In the genomic region with DNA sequence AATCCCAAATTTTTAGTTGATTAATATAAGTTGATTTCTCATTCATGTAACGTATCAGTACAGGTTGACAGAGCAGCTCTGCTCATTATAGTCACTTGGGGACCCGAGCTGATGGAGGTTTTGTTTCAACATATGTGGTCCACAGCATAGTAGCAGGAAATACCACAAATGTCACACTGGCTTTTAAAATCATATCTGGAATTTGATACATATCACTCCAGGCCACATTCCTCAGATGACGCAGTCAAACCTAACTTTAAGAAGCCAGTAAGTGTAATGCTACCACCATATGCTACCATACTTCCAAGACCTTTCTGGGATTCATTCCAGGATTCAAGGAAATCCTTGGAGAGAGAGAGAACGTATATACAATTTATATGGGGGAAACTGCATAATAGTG, we compare ENCODE assay signal across 17 cellular contexts.
DNase-seq lines count a peak whose midpoint lies in the region; ATAC-seq, FAIRE-seq and TF ChIP-seq lines count a peak whose summit lies in the region.
"Had no signal": no experiment of that assay in that cellular context is flagged by ENCODE, and none has a peak within 500 bp of the region (broad histone marks: within the 10 kb centered on the region; RNA-seq: fewer than 3 reads in every experiment).

No MANE protein-coding gene starts in this region.

- H3K4ac ChIP-seq in H9 (ENCODE audit: low read depth, low read length), result no peak overlapping the region

- H2BK12ac ChIP-seq in H9 (ENCODE audit: insufficient read length, low read depth, low read length), result no peak overlapping the region

- no peak overlapping the region for H2BK15ac ChIP-seq in H9 (ENCODE audit: low read depth, low read length)

- H3K4me1 ChIP-seq in A673 (ENCODE audit: insufficient read depth, low read length, poor library complexity, severe bottlenecking) (peaks cover 42% of the 10 kb centered on the region), small intestine (ENCODE audit: control insufficient read depth in 2 of 2, insufficient read depth in 1 of 2, low read depth in 1 of 2, low read length in 1 of 2) (no peaks in the 10 kb centered on the region), H9 (ENCODE audit: insufficient read depth, low read length) (no peaks in the 10 kb centered on the region; the same call in 1 of the 2 replicates)
- H3K4me1 ChIP-seq: esophagus squamous epithelium had no signal

- no peak overlapping the region for H3K56ac ChIP-seq in H9 (ENCODE audit: insufficient read length, low read depth, low read length)

- H2BK5ac ChIP-seq in H9 (ENCODE audit: insufficient read length, low read length), result no peak overlapping the region

- H4K5ac ChIP-seq in H9 (ENCODE audit: insufficient read length, low read depth, low read length), result no peak overlapping the region

- H3K14ac ChIP-seq in H9 (ENCODE audit: insufficient read depth, low read length), result no peak overlapping the region

- peak overlapping the region; percentile 6 for H3K27ac ChIP-seq in A673 (ENCODE audit: low read depth, low read length, poor library complexity, severe bottlenecking)
- H3K27ac ChIP-seq in small intestine (ENCODE audit: low read depth in 1 of 2, low read length in 1 of 2), result no peak overlapping the region
- H3K27ac ChIP-seq in H9 (ENCODE audit: insufficient read length, low read depth, low read length), result no peak overlapping the region
- H3K27ac ChIP-seq: esophagus squamous epithelium, KMS-11 had no signal

- no peaks in the 10 kb centered on the region for H3K23me2 ChIP-seq in H9 (ENCODE audit: insufficient read length, low read depth, low read length, poor library complexity, severe bottlenecking)

- no peak overlapping the region for H3K27ac Mint-ChIP-seq in HFFc6
- no peak overlapping the region for H3K27ac Mint-ChIP-seq in activated T-helper 17 cell treated with anti-CD3 and anti-CD28 coated beads, Interleukin-2, amount 50 U/mL, for 72 hours
- no peak overlapping the region for H3K27ac Mint-ChIP-seq in H9
- H3K27ac Mint-ChIP-seq: stimulated activated naive CD8-positive, alpha-beta T cell treated with anti-CD3 and anti-CD28 coated beads, Interleukin-15, Interleukin-2, amounts not matched to agents 100 ng/mL and 50 ng/mL, for 24 hours had no signal

- no peak overlapping the region for H3T11ph ChIP-seq in H9 (ENCODE audit: low read length)

- no peaks in the 10 kb centered on the region for H4K20me1 ChIP-seq in H9 (ENCODE audit: control insufficient read depth, insufficient read depth, insufficient read length)

- no peaks in the 10 kb centered on the region for H3K36me3 ChIP-seq in A673 (ENCODE audit: insufficient read depth, low read length, poor library complexity, severe bottlenecking)
- peaks cover 0 to 1% of the 10 kb centered on the region in 2 donors for H3K36me3 ChIP-seq in small intestine (ENCODE audit: control insufficient read depth in 2 of 2, insufficient read depth in 2 of 2, low read length in 2 of 2)

- no peak overlapping the region for H3K9ac ChIP-seq in H9 (ENCODE audit: extremely low read depth, insufficient read length, low read length)
- H3K9ac ChIP-seq: KMS-11 had no signal

- H3K79me1 ChIP-seq in H9 (ENCODE audit: insufficient read depth, low read depth, low read length, poor library complexity, severe bottlenecking), result no peaks in the 10 kb centered on the region

- ATAC-seq in activated T-helper 17 cell treated with anti-CD3 and anti-CD28 coated beads, Interleukin-2, amount 50 U/mL, for 72 hours (replicated peaks), result peak; percentile 83
- no peak for ATAC-seq in GM19455 (IDR thresholded peaks at IDR 0.05; ENCODE audit: unreplicated experiment)
- ATAC-seq: mucosa of descending colon had no signal

- no peaks in the 10 kb centered on the region for H3K27me3 Mint-ChIP-seq in HFFc6 (ENCODE audit: insufficient read depth)
- H3K27me3 Mint-ChIP-seq in activated T-helper 17 cell treated with anti-CD3 and anti-CD28 coated beads, Interleukin-2, amount 50 U/mL, for 72 hours, result no peaks in the 10 kb centered on the region
- H3K27me3 Mint-ChIP-seq in H9 (ENCODE audit: low read depth), result no peaks in the 10 kb centered on the region
- H3K27me3 Mint-ChIP-seq: central memory CD8-positive, alpha-beta T cell; stimulated activated naive CD8-positive, alpha-beta T cell treated with anti-CD3 and anti-CD28 coated beads, Interleukin-15, Interleukin-2, amounts not matched to agents 100 ng/mL and 50 ng/mL, for 24 hours had no signal

- no peak overlapping the region for H2AFZ ChIP-seq in H9 (ENCODE audit: low read length)

- CTCF ChIA-PET in A673 (lab: Charles Lee), result interaction anchor here (0.6 kb wide), 1 partner anchor 82 kb away, joined by 3 read pairs; no protein-coding TSS in a partner anchor

- FAIRE-seq in small intestine (lab: Jason Lieb, UNC), result no peak

- peak; percentile 74 for DNase-seq in A673 (ENCODE audit: low spot score)
- DNase-seq in HFFc6, result peak; percentile 59
- peak; percentile 2 for DNase-seq in hepatic stellate cell (ENCODE audit: low spot score)
- no peak for DNase-seq in small intestine
- no peak for DNase-seq in H9
- DNase-seq in stimulated activated naive CD4-positive, alpha-beta T cell treated with Interleukin-2 at 50 U/mL for 16 hours (lab: John Stamatoyannopoulos, UW), result no peak
- DNase-seq: activated CD4-positive, CD25-positive, alpha-beta regulatory T cell; AML-193; esophagus squamous epithelium; mucosa of descending colon; NCI-H2107; stimulated activated CD4-positive, alpha-beta T cell treated with anti-CD3 and anti-CD28 coated beads, Interleukin-4, amount 100 ng/mL, for 1 hour had no signal

- 82 to 94% (median 84%) methylated on average over 4 of the region's 4 CpGs for WGBS in small intestine, 3 donors
- WGBS in H9 (ENCODE audit: extremely low coverage, insufficient read length, low lambda C conversion rate), result no CpG with 5 or more reads among the region's 4 CpGs

- H3K79me2 ChIP-seq in H9 (ENCODE audit: insufficient read depth, low read length), result no peaks in the 10 kb centered on the region

- H4K91ac ChIP-seq in H9 (ENCODE audit: insufficient read length, low read depth, low read length), result no peak overlapping the region

- no peak overlapping the region for H4K8ac ChIP-seq in H9 (replicated peaks; ENCODE audit: insufficient read length, low read depth, low read length)

- H3K4me3 Mint-ChIP-seq in HFFc6 (no peak overlapping the region), H9 (no peak overlapping the region)
- H3K4me3 Mint-ChIP-seq in activated T-helper 17 cell treated with anti-CD3 and anti-CD28 coated beads, Interleukin-2, amount 50 U/mL, for 72 hours, result no peak overlapping the region
- H3K4me3 Mint-ChIP-seq: central memory CD8-positive, alpha-beta T cell; stimulated activated naive CD8-positive, alpha-beta T cell treated with anti-CD3 and anti-CD28 coated beads, Interleukin-15, Interleukin-2, amounts not matched to agents 100 ng/mL and 50 ng/mL, for 24 hours had no signal

- POLR2A ChIA-PET in A673 (lab: Charles Lee; ENCODE audit: low non-redundant PET), result no interaction called here

- H3K4me3 ChIP-seq in A673 (ENCODE audit: low read depth, low read length, poor library complexity, severe bottlenecking), result no peak overlapping the region
- no peak overlapping the region for H3K4me3 ChIP-seq in small intestine (ENCODE audit: low read depth in 1 of 2, low read length in 2 of 2)
- H3K4me3 ChIP-seq: esophagus squamous epithelium, mucosa of descending colon had no signal

- H3K4me1 Mint-ChIP-seq in HFFc6 (ENCODE audit: low read depth), result peaks cover 37% of the 10 kb centered on the region
- H3K4me1 Mint-ChIP-seq in activated T-helper 17 cell treated with anti-CD3 and anti-CD28 coated beads, Interleukin-2, amount 50 U/mL, for 72 hours, result peaks cover 20% of the 10 kb centered on the region
- peaks cover 23% of the 10 kb centered on the region in 2 experiments for H3K4me1 Mint-ChIP-seq in H9

- H3K4me2 ChIP-seq in H9 (ENCODE audit: insufficient read depth, insufficient read length, low read length), result no peak overlapping the region
- H3K4me2 ChIP-seq: KMS-11 had no signal

- intact Hi-C loops in A673 (cut with micrococcal nuclease; ENCODE audit: unreplicated experiment), result no loop called here

- BruUV-seq in A673 (replicated peaks; lab: Mats Ljungman, UMichigan), result no TSS peak

- no peak overlapping the region for H2BK20ac ChIP-seq in H9 (ENCODE audit: low read depth, low read length, poor library complexity, severe bottlenecking)

- H3K18ac ChIP-seq in H9 (ENCODE audit: insufficient read length, low read depth, low read length), result no peak overlapping the region

- H3K27me3 ChIP-seq in A673 (replicated peaks; ENCODE audit: insufficient read depth, low read depth, low read length, poor library complexity) (no peaks in the 10 kb centered on the region), small intestine (ENCODE audit: control insufficient read depth in 2 of 2, insufficient read depth in 2 of 2, low read length in 2 of 2) (no peaks in the 10 kb centered on the region), H9 (ENCODE audit: insufficient read depth, low read length) (no peaks in the 10 kb centered on the region)
- H3K27me3 ChIP-seq: esophagus squamous epithelium had no signal

- H2AK5ac ChIP-seq in H9 (ENCODE audit: insufficient read length, low read length), result no peak overlapping the region

- H3K36me3 Mint-ChIP-seq in HFFc6 (ENCODE audit: low read depth) (peaks cover 6% of the 10 kb centered on the region), H9 (ENCODE audit: insufficient read depth in 1 of 3, low read depth in 3 of 3) (peaks cover 0 to 5% (median 0%) of the 10 kb centered on the region in 3 experiments; a peak in 2 of 7 replicates)
- H3K36me3 Mint-ChIP-seq in activated T-helper 17 cell treated with anti-CD3 and anti-CD28 coated beads, Interleukin-2, amount 50 U/mL, for 72 hours (ENCODE audit: low read depth), result peaks cover 39% of the 10 kb centered on the region

- no peak overlapping the region for H2BK120ac ChIP-seq in H9 (ENCODE audit: low read depth, low read length, poor library complexity, severe bottlenecking)

- no peaks in the 10 kb centered on the region for H3K9me3 Mint-ChIP-seq in HFFc6
- H3K9me3 Mint-ChIP-seq in activated T-helper 17 cell treated with anti-CD3 and anti-CD28 coated beads, Interleukin-2, amount 50 U/mL, for 72 hours, result no peaks in the 10 kb centered on the region
- no peaks in the 10 kb centered on the region for H3K9me3 Mint-ChIP-seq in H9
- H3K9me3 Mint-ChIP-seq: central memory CD8-positive, alpha-beta T cell; stimulated activated naive CD8-positive, alpha-beta T cell treated with anti-CD3 and anti-CD28 coated beads, Interleukin-15, Interleukin-2, amounts not matched to agents 100 ng/mL and 50 ng/mL, for 24 hours had no signal

- H3K9me3 ChIP-seq in A673 (ENCODE audit: low read depth, low read length, poor library complexity, severe bottlenecking) (no peaks in the 10 kb centered on the region), small intestine (ENCODE audit: control insufficient read depth, low read depth) (no peaks in the 10 kb centered on the region), H9 (ENCODE audit: control insufficient read depth, low read depth, low read length) (no peaks in the 10 kb centered on the region)
- H3K9me3 ChIP-seq: esophagus squamous epithelium, mucosa of descending colon had no signal

- TF ChIP-seq CTCF in A673 (conservative IDR thresholded peaks at IDR 0.05; ENCODE audit: low read depth, low read length) (no peak), HFFc6 (IDR thresholded peaks at IDR 0.05) (no peak), H9 (conservative IDR thresholded peaks at IDR 0.05) (no peak)

- H3K23ac ChIP-seq in H9 (ENCODE audit: insufficient read length, low read depth, low read length), result no peak overlapping the region

Comparison
In these comparisons a context has a peak if more than half of its experiments do, and no peak if none do; other contexts are left out.
1. DNase-seq: peak in A673 (single experiment), HFFc6 (single experiment) and hepatic stellate cell (single experiment); none in small intestine (single experiment), H9 (single experiment) and stimulated activated naive CD4-positive, alpha-beta T cell treated with Interleukin-2 at 50 U/mL for 16 hours (single experiment).